2 cellular contexts compared by ENCODE assay signal in genomic region chr17:51046527-51047384, GRCh38.
TF ChIP-seq lines count a peak whose summit lies in the region.

No MANE protein-coding gene starts in this region.

TF ChIP-seq in IMR-90, 13 proteins besides CTCF, POLR2A, EP300 and RAD21 (continued from another document):
- TF ChIP-seq FOS (IDR thresholded peaks at IDR 0.05; ENCODE audit: low read depth, low read length) = 0 out of 2 replicates have a peak, but pooled peaks have one; percentile 3
- TF ChIP-seq MAFK (IDR thresholded peaks at IDR 0.05; ENCODE audit: low read depth, low read length) = 0 out of 2 replicates have a peak, but pooled peaks have one; percentile 35
- no peak for TF ChIP-seq CHD1 (IDR thresholded peaks at IDR 0.05; ENCODE audit: low read depth, low read length)
- TF ChIP-seq BHLHE40 (IDR thresholded peaks at IDR 0.05; ENCODE audit: low read depth, low read length) = no peak
- TF ChIP-seq NFE2L2 (IDR thresholded peaks at IDR 0.05; ENCODE audit: low read depth, low read length) = no peak

TF ChIP-seq in SK-N-SH, 30 proteins besides CTCF, POLR2A, EP300 and RAD21 (continued from another document):
- TF ChIP-seq POLR2AphosphoS5 (IDR thresholded peaks at IDR 0.05; ENCODE audit: low read depth, low read length) = peak; percentile 72
- no peak for TF ChIP-seq YY1 (IDR thresholded peaks at IDR 0.05; ENCODE audit: low read depth)
- no peak for TF ChIP-seq ELF1 (IDR thresholded peaks at IDR 0.05)
- 0 out of 2 replicates have a peak, but pooled peaks have one; percentile 16 for TF ChIP-seq SMC3 (IDR thresholded peaks at IDR 0.05; ENCODE audit: low read depth, low read length)
- peak; percentile 67 for TF ChIP-seq GATA2 (CRISPR knock-in tag; IDR thresholded peaks at IDR 0.05)
- TF ChIP-seq NFIC (IDR thresholded peaks at IDR 0.05; ENCODE audit: borderline replicate concordance) = no peak
- TF ChIP-seq CHD2 (IDR thresholded peaks at IDR 0.05; ENCODE audit: low read length, partially characterized antibody) = peak; percentile 62
- no peak for TF ChIP-seq FOSL2 (IDR thresholded peaks at IDR 0.05; ENCODE audit: borderline replicate concordance, low read depth)
- TF ChIP-seq USF2 (IDR thresholded peaks at IDR 0.05; ENCODE audit: borderline replicate concordance, low read depth, low read length) = no peak
- TF ChIP-seq MAX (IDR thresholded peaks at IDR 0.05; ENCODE audit: low read depth) = 0 out of 2 replicates have a peak, but pooled peaks have one; percentile 3
- 0 out of 2 replicates have a peak, but pooled peaks have one; percentile 25 for TF ChIP-seq TCF12 (IDR thresholded peaks at IDR 0.05)
